In genomic region chr4:4289930-4290850, GRCh38 we compare ENCODE assay signal across 8 cellular contexts. TPM values are rescaled to one million over a fixed set of nuclear protein-coding genes. Genes with fewer than 3 reads are reported as not detected.
A peak's percentile ranks its signal among the peaks of the same experiment; 100 is the strongest.
DNase-seq lines count a peak whose midpoint lies in the region; ATAC-seq and TF ChIP-seq lines count a peak whose summit lies in the region.

LYAR (minus strand) TSS chr4:4290154; CDS start chr4:4283742, 6,412 bp downstream.
ZBTB49 (plus strand) TSS chr4:4290251; CDS start chr4:4299946, 9,695 bp downstream.

- peak within 1 kb of the TSS; percentile 74 to 89 (median 80) for H3K9ac ChIP-seq in BLaER1 treated with 17β-estradiol and CSF1 and Interleukin-3, amounts not matched to agents 10 nM and 100 nM

- intact Hi-C loops in left lung (cut with DNase I): no loop called here

- peaks cover 22 to 42% (median 26%) of the 10 kb centered on the region in 10 experiments for H3K4me1 ChIP-seq in BLaER1 treated with 17β-estradiol and CSF1 and Interleukin-3, amounts not matched to agents 10 nM and 100 nM
- peaks cover 12 to 31% of the 10 kb centered on the region in 2 donors for H3K4me1 ChIP-seq in left lung

- H3K27me3 ChIP-seq in BLaER1 treated with 17β-estradiol and CSF1 and Interleukin-3, amounts not matched to agents 10 nM and 100 nM: no peaks in the 10 kb centered on the region
- no peaks in the 10 kb centered on the region for H3K27me3 ChIP-seq in left lung

- peak within 1 kb of the TSS; percentile 73 to 99 (median 92) for H3K4me3 ChIP-seq in BLaER1 treated with 17β-estradiol and CSF1 and Interleukin-3, amounts not matched to agents 10 nM and 100 nM
- H3K4me3 ChIP-seq in left lung: peak within 1 kb of the TSS; percentile 99 to 100

- H3K36me3 ChIP-seq in BLaER1 treated with 17β-estradiol and CSF1 and Interleukin-3, amounts not matched to agents 10 nM and 100 nM: peaks cover 22 to 56% (median 39%) of the 10 kb centered on the region in 11 experiments
- H3K36me3 ChIP-seq in left lung: peaks cover 0 to 13% of the 10 kb centered on the region in 2 donors

- DNase-seq in GM19238 (ENCODE audit: insufficient read length, low spot score) (peak; percentile 93), NCI-H524 (lab: John Stamatoyannopoulos, UW) (peak; percentile 80 to 86), dedifferentiated amniotic fluid mesenchymal stem cell (ENCODE audit: extremely low spot score) (peak; percentile 86), left lung (peak; percentile 94 to 99)
- DNase-seq in activated CD4-positive, alpha-beta T cell treated with anti-CD3 and anti-CD28 coated beads, Interleukin-2, amount 50 U/mL, for 1 hour: peak; percentile 97
- DNase-seq in stimulated activated CD4-positive, alpha-beta T cell treated with anti-CD3 and anti-CD28 coated beads, Interleukin-2, amount 100 ng/mL, for 24 hours: peak; percentile 96 to 98

- TF ChIP-seq CTCF in left lung (IDR thresholded peaks at IDR 0.05): no peak

- peaks cover 2 to 11% (median 4%) of the 10 kb centered on the region in 11 experiments; a peak in 19 of 22 replicates for H3K9me3 ChIP-seq in BLaER1 treated with 17β-estradiol and CSF1 and Interleukin-3, amounts not matched to agents 10 nM and 100 nM (replicated peaks in 1 of 11)
- no peaks in the 10 kb centered on the region for H3K9me3 ChIP-seq in left lung

- peak within 1 kb of the TSS; percentile 21 to 81 (median 65); a peak in 21 of 22 replicates for H3K27ac ChIP-seq in BLaER1 treated with 17β-estradiol and CSF1 and Interleukin-3, amounts not matched to agents 10 nM and 100 nM
- H3K27ac ChIP-seq in left lung: peak within 1 kb of the TSS; percentile 15 to 81

- peak; percentile 84 for ATAC-seq in HG03439 (IDR thresholded peaks at IDR 0.05; ENCODE audit: unreplicated experiment)
- peak; percentile 99 for ATAC-seq in left lung

- peak within 1 kb of the TSS; percentile 92 to 99 (median 98) for H3K4me2 ChIP-seq in BLaER1 treated with 17β-estradiol and CSF1 and Interleukin-3, amounts not matched to agents 10 nM and 100 nM

- H4K20me1 ChIP-seq in BLaER1 treated with 17β-estradiol and CSF1 and Interleukin-3, amounts not matched to agents 10 nM and 100 nM: peaks cover 0 to 89% (median 50%) of the 10 kb centered on the region in 11 experiments; a peak in 17 of 22 replicates

RNA-seq across cellular contexts. Expression of gene LYAR, which starts in this region (rescaled TPM):
- total RNA-seq in left lung: 10 to 100 TPM in 1 of 2 donors, 1 to 10 TPM in 1; 9.7 to 20.4 TPM

RNA-seq across cellular contexts. Expression of gene ZBTB49, which starts in this region (rescaled TPM):
- 1 to 10 TPM; 4.8 to 5.3 TPM for total RNA-seq in left lung

Comparison
In these comparisons a context has a peak if more than half of its experiments do, and no peak if none do; other contexts are left out.
1. Peak in every context shown above with its lines: DNase-seq, ATAC-seq, H3K4me3 ChIP-seq and H3K27ac ChIP-seq.